ENCODE assay signal across 8 cellular contexts in the genomic region with DNA sequence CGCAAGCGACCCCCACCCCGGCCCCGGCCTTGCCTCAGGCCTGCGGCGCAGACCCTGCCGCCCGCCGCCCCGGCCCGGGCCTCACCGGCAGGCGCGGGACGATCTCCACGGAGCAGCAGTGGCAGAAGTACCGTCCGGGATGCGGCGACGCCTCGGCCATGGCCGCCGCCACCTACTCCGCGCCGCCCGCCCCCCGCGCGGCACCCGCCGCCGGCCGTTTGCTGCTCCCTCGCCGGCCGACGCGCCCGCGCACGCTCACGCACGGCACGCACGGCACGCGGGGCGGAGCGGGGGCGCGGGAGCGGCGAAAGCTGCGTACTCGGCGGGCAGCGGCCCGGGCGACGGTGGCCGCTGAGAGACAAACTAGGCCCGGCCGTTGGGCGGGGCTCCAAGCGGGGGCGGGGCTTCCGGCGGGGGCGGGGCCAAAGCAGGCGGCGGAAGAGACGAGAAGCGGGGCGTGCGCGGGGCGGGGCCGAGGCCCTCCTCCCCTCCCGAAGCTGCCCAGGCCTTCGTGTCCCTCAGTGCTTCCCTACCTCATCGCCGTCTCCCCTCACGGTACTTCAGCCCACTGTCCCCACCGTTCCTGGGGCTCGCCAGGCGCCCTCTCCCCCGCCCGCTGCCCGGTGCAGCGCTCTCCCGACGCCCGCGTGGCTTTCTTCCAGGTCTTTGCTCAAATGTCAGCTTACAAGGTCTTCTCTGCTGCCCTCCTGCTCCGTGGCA. TPM values are rescaled to one million over a fixed set of nuclear protein-coding genes. Genes with fewer than 3 reads are reported as not detected.
DNase-seq lines count a peak whose midpoint lies in the region; ATAC-seq and TF ChIP-seq lines count a peak whose summit lies in the region.

A gene (minus strand): TSS at position 253 of the 720 bp plus-strand sequence. CDS start 93 bp downstream, at position 160.

- 1% methylated on average over 56 to 78 of the region's 97 CpGs for WGBS in GM23248 (ENCODE audit: low coverage in 1 of 2, low lambda C conversion rate in 2 of 2, missing lambda C conversion rate in 2 of 2), 2 experiments

- H4K20me1 ChIP-seq in GM23248 (ENCODE audit: insufficient read depth): no peaks in the 10 kb centered on the region

- H3K27ac ChIP-seq in GM23248: peak within 1 kb of the TSS; percentile 91

- peak within 1 kb of the TSS; percentile 54 to 88 (median 63) for H3K27ac Mint-ChIP-seq in nephron

- H3K36me3 Mint-ChIP-seq in nephron (ENCODE audit: low read depth): no peaks in the 10 kb centered on the region

- H3K27me3 Mint-ChIP-seq in nephron (ENCODE audit: low read depth): no peaks in the 10 kb centered on the region

- H2AFZ ChIP-seq in GM23248: peak within 1 kb of the TSS; percentile 82

- peak; percentile 50 for ATAC-seq in stimulated activated naive CD8-positive, alpha-beta T cell treated with anti-CD3 and anti-CD28 coated beads, Interleukin-15, Interleukin-2, amounts not matched to agents 100 U/mL and 50 U/mL, for 24 hours

- DNase-seq in DMS53 (lab: John Stamatoyannopoulos, UW) (peak; percentile 95), GM23248 (peak; percentile 97), M059J (ENCODE audit: low read depth) (peak; percentile 84), fibroblast of the aortic adventitia (ENCODE audit: low read depth) (peak; percentile 87)
- peak; percentile 94 for DNase-seq in activated effector memory CD4-positive, alpha-beta T cell treated with Interleukin-2 at 50 U/mL for 16 hours
- DNase-seq in stimulated activated naive CD8-positive, alpha-beta T cell treated with anti-CD3 and anti-CD28 coated beads, Interleukin-15, Interleukin-2, amounts not matched to agents 100 U/mL and 50 U/mL, for 24 hours: peak; percentile 95

- no peaks in the 10 kb centered on the region for H3K36me3 ChIP-seq in GM23248 (ENCODE audit: low read depth)

- peak; percentile 83 for TF ChIP-seq POLR2A in Raji (IDR thresholded peaks at IDR 0.05; ENCODE audit: insufficient read depth, low read depth, low read length)

- H3K9me2 ChIP-seq in GM23248 (ENCODE audit: insufficient read depth): no peaks in the 10 kb centered on the region

- peak within 1 kb of the TSS; percentile 83 to 88 (median 86) for H3K4me3 Mint-ChIP-seq in nephron

- H3K9me3 Mint-ChIP-seq in nephron: no peaks in the 10 kb centered on the region

- TF ChIP-seq CTCF in fibroblast of the aortic adventitia (IDR thresholded peaks at IDR 0.05; ENCODE audit: insufficient read depth, low read length) (no peak), nephron (IDR thresholded peaks at IDR 0.05; ENCODE audit: unreplicated experiment in 3 of 3) (no peak)

- peak within 1 kb of the TSS; percentile 99 for H3K4me2 ChIP-seq in GM23248 (ENCODE audit: unreplicated experiment)

- peak within 1 kb of the TSS; percentile 96 for H3K9ac ChIP-seq in GM23248

- H3K9me3 ChIP-seq in GM23248 (ENCODE audit: low read depth): no peaks in the 10 kb centered on the region

- peaks cover 10% of the 10 kb centered on the region; the same call in 1 of the 2 replicates for H3F3A ChIP-seq in GM23248 (ENCODE audit: insufficient read depth)

- no peaks in the 10 kb centered on the region for H3K27me3 ChIP-seq in GM23248 (replicated peaks; ENCODE audit: insufficient read depth)

- in situ Hi-C loops in GM23248 (cut with MboI): no loop called here

- peaks cover 46% of the 10 kb centered on the region for H3K79me2 ChIP-seq in GM23248 (ENCODE audit: insufficient read depth)

- peaks cover 28% of the 10 kb centered on the region for H3K4me1 Mint-ChIP-seq in nephron

- peak within 1 kb of the TSS; percentile 90 for H3K4me3 ChIP-seq in GM23248
- H3K4me3 ChIP-seq in fibroblast of the aortic adventitia (ENCODE audit: low read depth, low read length): peak within 1 kb of the TSS; percentile 84

- H3K4me1 ChIP-seq in GM23248 (ENCODE audit: insufficient read depth): peaks cover 25% of the 10 kb centered on the region

RNA-seq across cellular contexts. Expression of the gene that starts here (rescaled TPM):
- total RNA-seq in GM23248 (2014; rRNA removed; shearing (Covaris generic)): 71.3 and 72.4 TPM in 2 replicates
- polyA plus RNA-seq in GM23248 (2016; fragmentation: Nextera tagmentation; extraction: Ambion mirVana): 52.7 and 58.5 TPM in 2 replicates
- 33.6 and 53.8 TPM in 2 replicates for total RNA-seq in M059J (2014; rRNA removed; shearing (Covaris generic))
- 24.5 and 28.9 TPM in 2 replicates for total RNA-seq in fibroblast of the aortic adventitia (ENCODE audit: low replicate concordance)

Comparison
In these comparisons a context has a peak if more than half of its experiments do, and no peak if none do; other contexts are left out.
1. Peak in every context shown above with its lines: DNase-seq, ATAC-seq, H3K4me3 ChIP-seq and H3K27ac ChIP-seq.